ENCODE assay signal across 26 cellular contexts in genomic region chr2:225317191-225317590, GRCh38.
"Had no signal": no experiment of that assay in that cellular context is flagged by ENCODE, and none has a peak within 500 bp of the region (broad histone marks: within the 10 kb centered on the region; RNA-seq: fewer than 3 reads in every experiment).

No MANE protein-coding gene starts in this region.

- H3K4me3 ChIP-seq: ascending aorta had no signal

- H3K27ac ChIP-seq: ascending aorta, WERI-Rb-1 had no signal

- H3K36me3 ChIP-seq: ascending aorta, WERI-Rb-1 had no signal

- H3K27me3 ChIP-seq: ascending aorta had no signal

- H3K4me1 ChIP-seq: ascending aorta had no signal

- DNase-seq: activated CD4-positive, alpha-beta memory T cell treated with anti-CD3 and anti-CD28 coated beads, Interleukin-2, amount 10 ng/mL, durations not matched to agents 7 days and 5 days; activated CD4-positive, alpha-beta T cell treated with anti-CD3 and anti-CD28 coated beads for 1 hour; activated CD4-positive, alpha-beta T cell treated with anti-CD3 and anti-CD28 coated beads for 36 hours; activated CD4-positive, alpha-beta T cell treated with anti-CD3 and anti-CD28 coated beads for 48 hours; activated CD4-positive, alpha-beta T cell treated with anti-CD3 and anti-CD28 coated beads, Interleukin-2, amount 10 ng/mL, durations not matched to agents 7 days and 5 days; activated CD4-positive, alpha-beta T cell treated with anti-CD3 and anti-CD28 coated beads, Interleukin-2, amount 50 U/mL, for 48 hours; activated CD4-positive, CD25-positive, alpha-beta regulatory T cell; activated CD8-positive, alpha-beta memory T cell treated with anti-CD3 and anti-CD28 coated beads for 24 hours; activated CD8-positive, alpha-beta memory T cell treated with anti-CD3 and anti-CD28 coated beads, Interleukin-2, amount 10 ng/mL, durations not matched to agents 7 days and 5 days; activated CD8-positive, alpha-beta memory T cell treated with anti-CD3 and anti-CD28 coated beads, Interleukin-2, amount 50 U/mL, for 48 hours; activated CD8-positive, alpha-beta T cell treated with anti-CD3 and anti-CD28 coated beads, Interleukin-2, amount 10 ng/mL, durations not matched to agents 7 days and 5 days; activated effector memory CD4-positive, alpha-beta T cell treated with Interleukin-2 at 50 U/mL for 16 hours; activated gamma-delta T cell; activated naive CD4-positive, alpha-beta T cell treated with anti-CD3 and anti-CD28 coated beads, Interleukin-2, amount 10 ng/mL, durations not matched to agents 7 days and 5 days; activated naive CD4-positive, alpha-beta T cell treated with Interleukin-2 at 50 U/mL for 16 hours; activated naive CD8-positive, alpha-beta T cell treated with anti-CD3 and anti-CD28 coated beads, Interleukin-2, amount 10 ng/mL, durations not matched to agents 7 days and 5 days; activated naive CD8-positive, alpha-beta T cell treated with anti-CD3 and anti-CD28 coated beads, Interleukin-2, amount 50 U/mL, for 24 hours; activated T-cell treated with anti-CD3 and anti-CD28 coated beads, Interleukin-2, amount 50 U/mL, for 24 hours; activated T-cell treated with anti-CD3 and anti-CD28 coated beads, Interleukin-2, amount 50 U/mL, for 48 hours; amygdala; anterior cingulate cortex; central memory CD4-positive, alpha-beta T cell; T-helper 2 cell; T-helper 9 cell; WERI-Rb-1 had no signal
